In genomic region chr9:137189297-137190295, GRCh38 we compare ENCODE assay signal across 1 cellular context.
TF ChIP-seq lines count a peak whose summit lies in the region.

No MANE protein-coding gene starts in this region.

TF ChIP-seq in GM12878, 131 proteins besides CTCF, POLR2A, EP300 and RAD21:
- TF ChIP-seq LARP7 (IDR thresholded peaks at IDR 0.05) (peak; percentile 53; the same call in 1 of the 2 replicates), BACH1 (IDR thresholded peaks at IDR 0.05; ENCODE audit: borderline replicate concordance) (no peak), WRNIP1 (IDR thresholded peaks at IDR 0.05; ENCODE audit: borderline replicate concordance, low read depth, low read length) (no peak)
